11 cellular contexts compared by ENCODE assay signal in the genomic region with DNA sequence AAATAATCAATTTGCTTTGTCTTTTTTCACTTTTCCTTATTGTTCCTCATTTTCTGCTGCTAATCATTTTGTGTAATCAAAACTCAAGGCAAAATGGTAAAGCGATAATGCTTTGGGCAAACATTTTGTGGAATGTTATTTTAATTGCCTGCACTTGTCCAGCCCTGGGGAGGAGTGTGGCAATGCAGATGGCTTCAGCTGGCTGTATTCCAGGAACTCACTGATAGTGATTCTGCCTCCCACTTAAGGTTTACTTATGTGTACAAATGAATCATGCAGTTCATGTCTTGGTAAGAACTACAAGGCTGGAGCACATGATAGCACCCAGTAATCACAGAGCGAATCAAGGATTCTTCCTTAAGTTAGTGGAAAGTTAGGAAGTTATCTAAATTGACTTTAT.
DNase-seq lines count a peak whose midpoint lies in the region; ATAC-seq, FAIRE-seq and TF ChIP-seq lines count a peak whose summit lies in the region.
"Had no signal": no experiment of that assay in that cellular context is flagged by ENCODE, and none has a peak within 500 bp of the region (broad histone marks: within the 10 kb centered on the region; RNA-seq: fewer than 3 reads in every experiment).

No MANE protein-coding gene starts in this region.

- peak; percentile 1 for DNase-seq in COLO668 (lab: John Stamatoyannopoulos, UW; ENCODE audit: unreplicated experiment)
- peak; percentile 63 for DNase-seq in NCI-H1105 (lab: John Stamatoyannopoulos, UW)
- DNase-seq in SK-N-SH = peak; percentile 60
- peak; percentile 57 for DNase-seq in glomerular visceral epithelial cell (ENCODE audit: extremely low spot score)
- DNase-seq in aorta = no peak
- no peak for DNase-seq in posterior vena cava (ENCODE audit: low spot score)
- DNase-seq in frontal cortex (ENCODE audit: low spot score in 2 of 2) = no peak
- DNase-seq: nephron progenitor cell, stomach had no signal

- no peak overlapping the region for H3K9ac ChIP-seq in SK-N-SH

- no peaks in the 10 kb centered on the region for H3K79me2 ChIP-seq in SK-N-SH (ENCODE audit: insufficient read depth)

- no peaks in the 10 kb centered on the region for H4K20me1 ChIP-seq in SK-N-SH (ENCODE audit: insufficient read depth)

- H3K36me3 ChIP-seq in SK-N-SH (replicated peaks in 1 of 2; ENCODE audit: control insufficient read depth in 1 of 2, insufficient read depth in 2 of 2, low read length in 1 of 2) = no peaks in the 10 kb centered on the region
- no peaks in the 10 kb centered on the region for H3K36me3 ChIP-seq in aorta (ENCODE audit: control insufficient read depth in 1 of 2, insufficient read depth in 2 of 2, low read length in 1 of 2)
- H3K36me3 ChIP-seq: stomach had no signal

- peak in 1 of 2 experiments; percentile 78; a peak in 1 of 4 replicates for TF ChIP-seq EP300 in SK-N-SH (IDR thresholded peaks at IDR 0.05; ENCODE audit: borderline replicate concordance in 1 of 2, low read depth in 1 of 2, low read length in 1 of 2)

- ATAC-seq in aorta (ENCODE audit: low FRiP score) = no peak
- ATAC-seq in HG03378 (IDR thresholded peaks at IDR 0.05; ENCODE audit: unreplicated experiment) = no peak
- ATAC-seq: WTC11 had no signal

- no peak overlapping the region for H3K4me3 ChIP-seq in SK-N-SH (ENCODE audit: low read depth in 2 of 2, low read length in 1 of 2)
- no peak overlapping the region for H3K4me3 ChIP-seq in aorta (ENCODE audit: low read length in 2 of 2)
- H3K4me3 ChIP-seq: stomach had no signal

- WGBS in SK-N-SH (ENCODE audit: low lambda C conversion rate) = 43% methylated on average over 2 of the region's 2 CpGs
- WGBS in aorta, 2 donors = 88 to 94% methylated on average over 2 of the region's 2 CpGs

- H3K27me3 ChIP-seq in SK-N-SH (ENCODE audit: insufficient read depth) (no peaks in the 10 kb centered on the region), aorta (ENCODE audit: control insufficient read depth in 1 of 2, insufficient read depth in 2 of 2, low read length in 1 of 2) (no peaks in the 10 kb centered on the region)
- H3K27me3 ChIP-seq: stomach had no signal

- TF ChIP-seq CTCF in SK-N-SH (IDR thresholded peaks at IDR 0.05) = no peak

- no peaks in the 10 kb centered on the region for H3F3A ChIP-seq in SK-N-SH (replicated peaks; ENCODE audit: insufficient read depth)

- no peak overlapping the region for H3K4me2 ChIP-seq in SK-N-SH

- POLR2A ChIA-PET in SK-N-SH (lab: Yijun Ruan, JAX) = no interaction called here

- no peaks in the 10 kb centered on the region for H3K9me2 ChIP-seq in SK-N-SH

- no peak overlapping the region for H2AFZ ChIP-seq in SK-N-SH (ENCODE audit: low read depth)

- no peak for FAIRE-seq in frontal cortex (lab: Jason Lieb, UNC)

- H3K27ac ChIP-seq in SK-N-SH (ENCODE audit: low read depth in 2 of 2, low read length in 1 of 2) (no peak overlapping the region), aorta (ENCODE audit: low read depth in 1 of 2, low read length in 2 of 2) (no peak overlapping the region)
- H3K27ac ChIP-seq: stomach had no signal

- H3K4me1 ChIP-seq in SK-N-SH (ENCODE audit: control insufficient read depth in 1 of 2, insufficient read depth in 2 of 2, low read depth in 1 of 2, low read length in 1 of 2) (peaks cover 0 to 7% of the 10 kb centered on the region in 2 experiments; a peak in 2 of 4 replicates), aorta (ENCODE audit: control insufficient read depth in 1 of 2, insufficient read depth in 2 of 2, low read length in 2 of 2) (no peaks in the 10 kb centered on the region)
- H3K4me1 ChIP-seq: stomach had no signal

- no peaks in the 10 kb centered on the region for H3K9me3 ChIP-seq in SK-N-SH
- no peaks in the 10 kb centered on the region for H3K9me3 ChIP-seq in aorta (ENCODE audit: control insufficient read depth, low read length)
- H3K9me3 ChIP-seq: stomach had no signal

- TF ChIP-seq RAD21 in SK-N-SH (IDR thresholded peaks at IDR 0.05; ENCODE audit: low read length) = no peak

- CTCF ChIA-PET in SK-N-SH (lab: Yijun Ruan, JAX) = interaction anchor here (1.0 to 1.7 kb wide), 2 partner anchors 134 to 135 kb away, joined by 3 to 6 read pairs; no protein-coding TSS in a partner anchor

- intact Hi-C loops in aorta (cut with DNase I) = no loop called here
- intact Hi-C loops in posterior vena cava (cut with DNase I) = no loop called here

TF ChIP-seq in SK-N-SH, 30 proteins besides CTCF, POLR2A, EP300 and RAD21:
- TF ChIP-seq SIN3A (IDR thresholded peaks at IDR 0.05; ENCODE audit: borderline replicate concordance, low read depth, low read length) (no peak), RCOR1 (IDR thresholded peaks at IDR 0.05; ENCODE audit: low read length) (peak; percentile 91), RXRA (IDR thresholded peaks at IDR 0.05; ENCODE audit: borderline replicate concordance, low read depth) (no peak), TCF12 (IDR thresholded peaks at IDR 0.05) (peak; percentile 53; the same call in 1 of the 2 replicates), NFIC (IDR thresholded peaks at IDR 0.05; ENCODE audit: borderline replicate concordance) (peak; percentile 42; the same call in 1 of the 2 replicates), FOXJ3 (CRISPR knock-in tag; IDR thresholded peaks at IDR 0.05) (no peak), CHD2 (IDR thresholded peaks at IDR 0.05; ENCODE audit: low read length, partially characterized antibody) (peak; percentile 63), GATA2 (CRISPR knock-in tag; IDR thresholded peaks at IDR 0.05) (peak; percentile 68)
- TF ChIP-seq, protein P1, sequence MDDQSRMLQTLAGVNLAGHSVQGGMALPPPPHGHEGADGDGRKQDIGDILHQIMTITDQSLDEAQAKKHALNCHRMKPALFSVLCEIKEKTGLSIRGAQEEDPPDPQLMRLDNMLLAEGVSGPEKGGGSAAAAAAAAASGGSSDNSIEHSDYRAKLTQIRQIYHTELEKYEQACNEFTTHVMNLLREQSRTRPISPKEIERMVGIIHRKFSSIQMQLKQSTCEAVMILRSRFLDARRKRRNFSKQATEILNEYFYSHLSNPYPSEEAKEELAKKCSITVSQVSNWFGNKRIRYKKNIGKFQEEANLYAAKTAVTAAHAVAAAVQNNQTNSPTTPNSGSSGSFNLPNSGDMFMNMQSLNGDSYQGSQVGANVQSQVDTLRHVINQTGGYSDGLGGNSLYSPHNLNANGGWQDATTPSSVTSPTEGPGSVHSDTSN (IDR thresholded peaks at IDR 0.05) = 0 out of 2 replicates have a peak, but pooled peaks have one; percentile 19
- TF ChIP-seq, protein P2, sequence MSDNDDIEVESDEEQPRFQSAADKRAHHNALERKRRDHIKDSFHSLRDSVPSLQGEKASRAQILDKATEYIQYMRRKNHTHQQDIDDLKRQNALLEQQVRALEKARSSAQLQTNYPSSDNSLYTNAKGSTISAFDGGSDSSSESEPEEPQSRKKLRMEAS (IDR thresholded peaks at IDR 0.05; ENCODE audit: low read depth) = no peak

Comparison
In these comparisons a context has a peak if more than half of its experiments do, and no peak if none do; other contexts are left out.
1. DNase-seq: peak in COLO668 (single experiment), NCI-H1105 (single experiment), SK-N-SH (single experiment) and glomerular visceral epithelial cell (single experiment); none in aorta (0 of 2), posterior vena cava (single experiment) and frontal cortex (0 of 2).